In genomic region chr3:70090322-70090913, GRCh38 we compare ENCODE assay signal across 8 cellular contexts.
DNase-seq lines count a peak whose midpoint lies in the region; ATAC-seq and TF ChIP-seq lines count a peak whose summit lies in the region.

No MANE protein-coding gene starts in this region.

- H3K27ac ChIP-seq in osteoblast (ENCODE audit: low read depth, low read length): no peak overlapping the region

- H3K4me1 ChIP-seq in osteoblast (ENCODE audit: insufficient read depth, low read length): no peaks in the 10 kb centered on the region

- no peak overlapping the region for H3K4me2 ChIP-seq in osteoblast (ENCODE audit: insufficient read depth, low read length)

- peak; percentile 5 for DNase-seq in NCI-H1105 treated with DMSO at 0.1 percent for 48 hours (lab: John Stamatoyannopoulos, UW)
- no peak for DNase-seq in NCI-H1105 (lab: John Stamatoyannopoulos, UW)
- peak; percentile 2 for DNase-seq in Jurkat, Clone E6-1 (ENCODE audit: low read depth, low spot score)
- peak; percentile 35 to 44 for DNase-seq in cardiac fibroblast (ENCODE audit: low read depth in 2 of 2)
- peak; percentile 1 for DNase-seq in osteoblast (ENCODE audit: insufficient read length, low spot score, missing footprints)
- DNase-seq in stimulated activated CD4-positive, alpha-beta T cell treated with anti-CD3 and anti-CD28 coated beads, Interleukin-12 subunit alpha, Interleukin-12 subunit beta, amount 100 ng/mL, for 4 hours: no peak
- DNase-seq in stimulated activated CD4-positive, alpha-beta T cell treated with anti-CD3 and anti-CD28 coated beads, Interleukin-4, amount 100 ng/mL, for 4 hours: no peak

- TF ChIP-seq CTCF in cardiac fibroblast (IDR thresholded peaks at IDR 0.05; ENCODE audit: low read depth, low read length) (peak; percentile 67), osteoblast (IDR thresholded peaks at IDR 0.05; ENCODE audit: extremely low read depth, low read depth, low read length) (peak; percentile 68)

- H3K27me3 ChIP-seq in osteoblast (ENCODE audit: insufficient read depth, low read length): no peaks in the 10 kb centered on the region

- no peak overlapping the region for H3K4me3 ChIP-seq in Jurkat, Clone E6-1 (ENCODE audit: low read length)
- H3K4me3 ChIP-seq in cardiac fibroblast (replicated peaks in 1 of 2; ENCODE audit: low read depth in 2 of 2, low read length in 2 of 2) (no peak overlapping the region), osteoblast (ENCODE audit: insufficient read depth, low read length) (no peak overlapping the region)

- no peaks in the 10 kb centered on the region for H3K36me3 ChIP-seq in osteoblast (ENCODE audit: insufficient read depth, low read length)

- H3K79me2 ChIP-seq in osteoblast (ENCODE audit: insufficient read depth, low read length): no peaks in the 10 kb centered on the region

- no peak overlapping the region for H2AFZ ChIP-seq in osteoblast (ENCODE audit: low read length)

- no peak for ATAC-seq in HG03457 (IDR thresholded peaks at IDR 0.05; ENCODE audit: unreplicated experiment)

- no peaks in the 10 kb centered on the region for H4K20me1 ChIP-seq in osteoblast (ENCODE audit: insufficient read depth, low read length)

- H3K9me3 ChIP-seq in osteoblast (ENCODE audit: low read depth, low read length): no peaks in the 10 kb centered on the region

Comparison
In these comparisons a context has a peak if more than half of its experiments do, and no peak if none do; other contexts are left out.
1. DNase-seq: peak in NCI-H1105 treated with DMSO at 0.1 percent for 48 hours (single experiment), Jurkat, Clone E6-1 (single experiment), cardiac fibroblast (2 of 2) and osteoblast (single experiment); none in NCI-H1105 (single experiment), stimulated activated CD4-positive, alpha-beta T cell treated with anti-CD3 and anti-CD28 coated beads, Interleukin-12 subunit alpha, Interleukin-12 subunit beta, amount 100 ng/mL, for 4 hours (single experiment) and stimulated activated CD4-positive, alpha-beta T cell treated with anti-CD3 and anti-CD28 coated beads, Interleukin-4, amount 100 ng/mL, for 4 hours (0 of 2).